8 cellular contexts compared by ENCODE assay signal in the genomic region with DNA sequence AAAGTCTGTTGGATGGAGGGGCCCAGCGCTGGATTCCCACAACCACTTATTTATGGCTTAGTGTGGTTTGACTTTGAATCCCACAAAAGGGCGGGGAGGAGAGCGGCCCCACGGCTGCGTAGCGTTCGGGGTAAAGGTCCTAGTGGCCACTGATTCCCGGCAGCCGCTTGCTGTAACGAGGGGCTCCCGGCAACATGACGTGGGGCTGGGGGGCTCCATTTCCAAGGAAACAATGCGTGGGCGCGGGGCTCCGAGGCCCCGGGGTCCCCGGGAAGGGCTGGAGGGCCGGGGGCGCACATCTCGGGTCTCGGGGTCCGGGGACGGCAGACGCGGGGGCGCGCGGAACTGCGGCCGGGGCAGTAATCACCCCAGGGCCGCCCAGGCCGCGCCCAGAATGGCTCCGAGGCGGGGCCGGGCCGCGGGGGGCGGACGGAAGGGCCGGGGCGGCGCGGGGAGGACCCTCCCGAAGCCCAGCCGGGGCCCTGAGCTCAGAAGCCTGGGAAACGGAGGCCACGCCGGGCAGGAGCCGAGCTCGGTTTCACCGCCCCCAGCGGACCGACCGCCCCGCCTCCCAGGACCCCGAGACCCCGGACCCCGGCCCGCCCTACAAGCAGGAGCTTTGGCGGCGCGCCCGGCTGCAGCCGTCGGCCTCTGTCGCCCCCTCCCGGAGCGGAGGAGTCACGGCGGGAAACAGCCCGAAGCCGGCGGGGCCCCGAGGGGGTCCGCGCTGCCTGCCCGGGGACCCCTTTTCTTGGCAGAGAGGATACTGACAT. TPM values are rescaled to one million over a fixed set of nuclear protein-coding genes. Genes with fewer than 3 reads are reported as not detected.
DNase-seq lines count a peak whose midpoint lies in the region; ATAC-seq, FAIRE-seq and TF ChIP-seq lines count a peak whose summit lies in the region.

No MANE protein-coding gene starts in this region.

- FAIRE-seq in bronchial epithelial cell (lab: Jason Lieb, UNC), result no peak

- no peaks in the 10 kb centered on the region for H3K36me3 ChIP-seq in bronchial epithelial cell (ENCODE audit: control insufficient read depth, insufficient read depth, low read length)

- H3K36me3 Mint-ChIP-seq in WTC11, result no peaks in the 10 kb centered on the region

- TF ChIP-seq CTCF in WTC11 (IDR thresholded peaks at IDR 0.05), result peak; percentile 70
- peak; percentile 94 for TF ChIP-seq CTCF in bronchial epithelial cell (IDR thresholded peaks at IDR 0.05; ENCODE audit: insufficient read depth, low read length, severe bottlenecking)

- H3K27me3 ChIP-seq in bronchial epithelial cell (ENCODE audit: control insufficient read depth, insufficient read depth, low read length), result no peaks in the 10 kb centered on the region

- POLR2A ChIA-PET in WTC11 (lab: Charles Lee), result interaction anchor here (1.0 to 1.3 kb wide), 3 partner anchors 11 to 40 kb away, joined by 3 to 5 read pairs (median 3); no protein-coding TSS in a partner anchor

- H3K27me3 Mint-ChIP-seq in WTC11 (ENCODE audit: low read depth), result peaks cover 47% of the 10 kb centered on the region

- CTCF ChIA-PET in WTC11 (lab: Charles Lee), result interaction anchor here (0.7 to 3.9 kb wide), 35 partner anchors 9 to 454 kb away, joined by 3 to 55 read pairs (median 5); partner anchors contain the start of genes MLPH and RAB17

- H3K27ac Mint-ChIP-seq in WTC11, result peak overlapping the region; percentile 53; the same call in 1 of the 2 replicates

- DNase-seq in NCI-H1092 treated with DMSO at 0.1 percent for 48 hours (lab: John Stamatoyannopoulos, UW) (peak; percentile 51), NCI-H1092 (lab: John Stamatoyannopoulos, UW) (no peak), NCI-H128 (lab: John Stamatoyannopoulos, UW; ENCODE audit: unreplicated experiment) (peak; percentile 23), WTC11 (ENCODE audit: low spot score) (peak; percentile 88), bronchial epithelial cell (ENCODE audit: low read depth) (no peak), islet precursor cell (peak; percentile 91)
- peak; percentile 79 for DNase-seq in stimulated activated CD4-positive, alpha-beta T cell treated with anti-CD3 and anti-CD28 coated beads, Interleukin-12 subunit alpha, Interleukin-12 subunit beta, amount 100 ng/mL, for 4 hours

- ATAC-seq in HG02571 (IDR thresholded peaks at IDR 0.05; ENCODE audit: unreplicated experiment) (peak; percentile 67), WTC11 (peak; percentile 81)

- peaks cover 18% of the 10 kb centered on the region for H3K4me1 Mint-ChIP-seq in WTC11

- H3K9me3 Mint-ChIP-seq in WTC11, result no peaks in the 10 kb centered on the region

- peak overlapping the region; percentile 84 for H3K4me3 Mint-ChIP-seq in WTC11

- peak overlapping the region; percentile 58 for H3K4me3 ChIP-seq in bronchial epithelial cell (ENCODE audit: low read depth, low read length)

TF ChIP-seq in WTC11, 78 proteins besides CTCF, POLR2A, EP300 and RAD21 (continues in another document):
- TF ChIP-seq FOXP4 (CRISPR knock-in tag; IDR thresholded peaks at IDR 0.05) (no peak), GABPB1 (CRISPR knock-in tag; IDR thresholded peaks at IDR 0.05) (peak; percentile 61), JAZF1 (CRISPR knock-in tag; IDR thresholded peaks at IDR 0.05) (no peak), ATF1 (CRISPR knock-in tag; IDR thresholded peaks at IDR 0.05) (no peak), ZNF121 (CRISPR knock-in tag; IDR thresholded peaks at IDR 0.05) (no peak), ZNF219 (CRISPR knock-in tag; IDR thresholded peaks at IDR 0.05; ENCODE audit: borderline replicate concordance) (no peak; the same call in 1 of the 2 replicates), AFF4 (CRISPR knock-in tag; IDR thresholded peaks at IDR 0.05; ENCODE audit: borderline replicate concordance) (no peak), RORB (CRISPR knock-in tag; IDR thresholded peaks at IDR 0.05) (no peak), E2F4 (CRISPR knock-in tag; IDR thresholded peaks at IDR 0.05; ENCODE audit: borderline replicate concordance, low read depth) (no peak)
- TF ChIP-seq, protein P1, sequence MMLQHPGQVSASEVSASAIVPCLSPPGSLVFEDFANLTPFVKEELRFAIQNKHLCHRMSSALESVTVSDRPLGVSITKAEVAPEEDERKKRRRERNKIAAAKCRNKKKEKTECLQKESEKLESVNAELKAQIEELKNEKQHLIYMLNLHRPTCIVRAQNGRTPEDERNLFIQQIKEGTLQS (CRISPR knock-in tag; conservative IDR thresholded peaks at IDR 0.05), result no peak
- TF ChIP-seq, protein P2, sequence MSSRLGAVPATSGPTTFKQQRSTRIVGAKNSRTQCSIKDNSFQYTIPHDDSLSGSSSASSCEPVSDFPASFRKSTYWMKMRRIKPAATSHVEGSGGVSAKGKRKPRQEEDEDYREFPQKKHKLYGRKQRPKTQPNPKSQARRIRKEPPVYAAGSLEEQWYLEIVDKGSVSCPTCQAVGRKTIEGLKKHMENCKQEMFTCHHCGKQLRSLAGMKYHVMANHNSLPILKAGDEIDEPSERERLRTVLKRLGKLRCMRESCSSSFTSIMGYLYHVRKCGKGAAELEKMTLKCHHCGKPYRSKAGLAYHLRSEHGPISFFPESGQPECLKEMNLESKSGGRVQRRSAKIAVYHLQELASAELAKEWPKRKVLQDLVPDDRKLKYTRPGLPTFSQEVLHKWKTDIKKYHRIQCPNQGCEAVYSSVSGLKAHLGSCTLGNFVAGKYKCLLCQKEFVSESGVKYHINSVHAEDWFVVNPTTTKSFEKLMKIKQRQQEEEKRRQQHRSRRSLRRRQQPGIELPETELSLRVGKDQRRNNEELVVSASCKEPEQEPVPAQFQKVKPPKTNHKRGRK (CRISPR knock-in tag; IDR thresholded peaks at IDR 0.05; ENCODE audit: borderline replicate concordance), result no peak
- TF ChIP-seq, protein P3, sequence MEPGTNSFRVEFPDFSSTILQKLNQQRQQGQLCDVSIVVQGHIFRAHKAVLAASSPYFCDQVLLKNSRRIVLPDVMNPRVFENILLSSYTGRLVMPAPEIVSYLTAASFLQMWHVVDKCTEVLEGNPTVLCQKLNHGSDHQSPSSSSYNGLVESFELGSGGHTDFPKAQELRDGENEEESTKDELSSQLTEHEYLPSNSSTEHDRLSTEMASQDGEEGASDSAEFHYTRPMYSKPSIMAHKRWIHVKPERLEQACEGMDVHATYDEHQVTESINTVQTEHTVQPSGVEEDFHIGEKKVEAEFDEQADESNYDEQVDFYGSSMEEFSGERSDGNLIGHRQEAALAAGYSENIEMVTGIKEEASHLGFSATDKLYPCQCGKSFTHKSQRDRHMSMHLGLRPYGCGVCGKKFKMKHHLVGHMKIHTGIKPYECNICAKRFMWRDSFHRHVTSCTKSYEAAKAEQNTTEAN (CRISPR knock-in tag; IDR thresholded peaks at IDR 0.05), result 0 out of 2 replicates have a peak, but pooled peaks have one; percentile 72

RNA-seq across cellular contexts. Expression of gene MLPH, which starts 11.9 kb away (rescaled TPM):
- 7.7 to 10.3 TPM (median 9.7 TPM) in 3 replicates for total RNA-seq in WTC11 (2021)
- total RNA-seq in bronchial epithelial cell, result 6.6 and 14.7 TPM in 2 replicates

Comparison
In these comparisons a context has a peak if more than half of its experiments do, and no peak if none do; other contexts are left out.
1. DNase-seq: peak in NCI-H1092 treated with DMSO at 0.1 percent for 48 hours (single experiment), NCI-H128 (single experiment), WTC11 (single experiment), islet precursor cell (single experiment) and stimulated activated CD4-positive, alpha-beta T cell treated with anti-CD3 and anti-CD28 coated beads, Interleukin-12 subunit alpha, Interleukin-12 subunit beta, amount 100 ng/mL, for 4 hours (single experiment); none in NCI-H1092 (single experiment) and bronchial epithelial cell (single experiment).